ENCODE assay signal across 24 cellular contexts in genomic region chr17:69143683-69144231, GRCh38. TPM values are rescaled to one million over a fixed set of nuclear protein-coding genes. Genes with fewer than 3 reads are reported as not detected.
DNase-seq lines count a peak whose midpoint lies in the region; ATAC-seq, FAIRE-seq and TF ChIP-seq lines count a peak whose summit lies in the region.
"Had no signal": no experiment of that assay in that cellular context is flagged by ENCODE, and none has a peak within 500 bp of the region (broad histone marks: within the 10 kb centered on the region; RNA-seq: fewer than 3 reads in every experiment).

No MANE protein-coding gene starts in this region.

- no peak overlapping the region for H3K27ac ChIP-seq in SK-N-SH (ENCODE audit: low read depth in 2 of 2, low read length in 1 of 2)
- no peak overlapping the region for H3K27ac ChIP-seq in endothelial cell of umbilical vein (ENCODE audit: insufficient read depth, low read depth, low read length)
- H3K27ac ChIP-seq in lower lobe of right lung, result peak overlapping the region; percentile 34
- H3K27ac ChIP-seq in uterus, result peak overlapping the region; percentile 47 to 71
- H3K27ac ChIP-seq: C4-2B had no signal

- H3K79me2 ChIP-seq in SK-N-SH (ENCODE audit: insufficient read depth) (no peaks in the 10 kb centered on the region), endothelial cell of umbilical vein (ENCODE audit: control insufficient read depth, insufficient read depth, low read length) (no peaks in the 10 kb centered on the region)

- no peak for FAIRE-seq in endothelial cell of umbilical vein (lab: Jason Lieb, UNC)
- FAIRE-seq: G401.6, GM12892, HTR-8/SVneo, RCC 7860 had no signal

- CTCF ChIA-PET in SK-N-SH (lab: Yijun Ruan, JAX) (interaction anchor here (1.3 kb wide), 1 partner anchor 59 kb away, joined by 3 read pairs; no protein-coding TSS in a partner anchor), endothelial cell of umbilical vein (lab: Charles Lee) (interaction anchor here (0.5 to 3.4 kb wide), 2 partner anchors 16 to 350 kb away, joined by 3 to 10 read pairs; no protein-coding TSS in a partner anchor)

- peaks cover 4% of the 10 kb centered on the region for H3F3A ChIP-seq in SK-N-SH (replicated peaks; ENCODE audit: insufficient read depth)

- H3K4me1 ChIP-seq in SK-N-SH (ENCODE audit: control insufficient read depth in 1 of 2, insufficient read depth in 2 of 2, low read depth in 1 of 2, low read length in 1 of 2) (peaks cover 0 to 3% of the 10 kb centered on the region in 2 experiments; a peak in 2 of 4 replicates), endothelial cell of umbilical vein (ENCODE audit: control insufficient read depth, extremely low read depth, insufficient read depth, low read length) (peaks cover 18% of the 10 kb centered on the region), lower lobe of right lung (no peaks in the 10 kb centered on the region), uterus (no peaks in the 10 kb centered on the region)

- no peaks in the 10 kb centered on the region for H3K9me2 ChIP-seq in SK-N-SH

- no peaks in the 10 kb centered on the region for H3K9me1 ChIP-seq in endothelial cell of umbilical vein (replicated peaks; ENCODE audit: control insufficient read depth, extremely low read depth, insufficient read depth, low read length)

- H3K36me3 ChIP-seq in SK-N-SH (replicated peaks in 1 of 2; ENCODE audit: control insufficient read depth in 1 of 2, insufficient read depth in 2 of 2, low read length in 1 of 2), result no peaks in the 10 kb centered on the region
- no peaks in the 10 kb centered on the region for H3K36me3 ChIP-seq in endothelial cell of umbilical vein (ENCODE audit: control insufficient read depth in 2 of 2, extremely low read depth in 1 of 2, insufficient read depth in 2 of 2, low read length in 2 of 2)
- no peaks in the 10 kb centered on the region for H3K36me3 ChIP-seq in lower lobe of right lung
- H3K36me3 ChIP-seq in uterus, result no peaks in the 10 kb centered on the region

- 39% methylated on average over 3 of the region's 3 CpGs for WGBS in SK-N-SH (ENCODE audit: low lambda C conversion rate)

- H2AFZ ChIP-seq in SK-N-SH (ENCODE audit: low read depth), result no peak overlapping the region
- peak overlapping the region; percentile 51 for H2AFZ ChIP-seq in endothelial cell of umbilical vein (ENCODE audit: low read depth, low read length)

- POLR2A ChIA-PET in SK-N-SH (lab: Yijun Ruan, JAX), result no interaction called here
- POLR2A ChIA-PET in endothelial cell of umbilical vein (lab: Charles Lee), result no interaction called here

- H3K27me3 ChIP-seq in SK-N-SH (ENCODE audit: insufficient read depth) (no peaks in the 10 kb centered on the region), endothelial cell of umbilical vein (ENCODE audit: control insufficient read depth in 2 of 2, insufficient read depth in 2 of 2, low read length in 2 of 2) (no peaks in the 10 kb centered on the region), lower lobe of right lung (ENCODE audit: low read depth) (no peaks in the 10 kb centered on the region), uterus (no peaks in the 10 kb centered on the region)

- H3K9ac ChIP-seq in SK-N-SH (no peak overlapping the region), endothelial cell of umbilical vein (replicated peaks; ENCODE audit: extremely low read depth, insufficient read depth, low read length) (no peak overlapping the region)

- H4K20me1 ChIP-seq in SK-N-SH (ENCODE audit: insufficient read depth), result no peaks in the 10 kb centered on the region
- no peaks in the 10 kb centered on the region for H4K20me1 ChIP-seq in endothelial cell of umbilical vein (replicated peaks; ENCODE audit: control insufficient read depth, extremely low read depth, insufficient read depth, low read length)

- H3K9me3 ChIP-seq in SK-N-SH (no peaks in the 10 kb centered on the region), endothelial cell of umbilical vein (replicated peaks; ENCODE audit: control insufficient read depth, insufficient read depth, low read length) (no peaks in the 10 kb centered on the region), lower lobe of right lung (no peaks in the 10 kb centered on the region), uterus (no peaks in the 10 kb centered on the region)

- no TSS peak for BruUV-seq in endothelial cell of umbilical vein (replicated peaks; lab: Mats Ljungman, UMichigan)

- TF ChIP-seq CTCF in SK-N-SH (IDR thresholded peaks at IDR 0.05), result no peak
- TF ChIP-seq CTCF in endothelial cell of umbilical vein (IDR thresholded peaks at IDR 0.05; ENCODE audit: extremely low read depth in 1 of 2, insufficient read depth in 1 of 2, low read depth in 1 of 2, low read length in 2 of 2), result no peak
- TF ChIP-seq CTCF in lower lobe of right lung (IDR thresholded peaks at IDR 0.05), result no peak
- TF ChIP-seq CTCF in uterus (IDR thresholded peaks at IDR 0.05), result no peak

- intact Hi-C loops in endothelial cell of umbilical vein (cut with micrococcal nuclease), result no loop called here
- intact Hi-C loops in lower lobe of right lung (cut with DNase I), result no loop called here
- intact Hi-C loops in uterus (cut with DNase I; ENCODE audit: low total_unique reads), result no loop called here
- intact Hi-C loops in posterior cingulate gyrus (cut with DNase I), result no loop called here

- peak overlapping the region; percentile 41; the same call in 1 of the 2 replicates for H3K4me2 ChIP-seq in SK-N-SH
- no peak overlapping the region for H3K4me2 ChIP-seq in endothelial cell of umbilical vein (ENCODE audit: insufficient read depth, low read length)

- H3K4me3 ChIP-seq in SK-N-SH (ENCODE audit: low read depth in 2 of 2, low read length in 1 of 2), result no peak overlapping the region
- no peak overlapping the region for H3K4me3 ChIP-seq in endothelial cell of umbilical vein (replicated peaks in 1 of 3; ENCODE audit: insufficient read depth in 1 of 3, low read depth in 1 of 3, low read length in 3 of 3)
- no peak overlapping the region for H3K4me3 ChIP-seq in lower lobe of right lung
- H3K4me3 ChIP-seq in uterus, result no peak overlapping the region

- ATAC-seq in lower lobe of right lung, result no peak
- ATAC-seq: Right ventricle myocardium inferior had no signal

- TF ChIP-seq POLR2A in endothelial cell of umbilical vein (IDR thresholded peaks at IDR 0.05; ENCODE audit: low read depth, low read length) (no peak), uterus (IDR thresholded peaks at IDR 0.05) (no peak)

- no peak for TF ChIP-seq EP300 in SK-N-SH (IDR thresholded peaks at IDR 0.05; ENCODE audit: borderline replicate concordance in 1 of 2, low read depth in 1 of 2, low read length in 1 of 2)

- dilution Hi-C loops in endothelial cell of umbilical vein (cut with MboI; ENCODE audit: extremely low pct_ligation_motif_present, low sequenced_read_pairs), result no loop called here

- no peak for TF ChIP-seq RAD21 in SK-N-SH (IDR thresholded peaks at IDR 0.05; ENCODE audit: low read length)

- no peak for DNase-seq in SK-N-SH
- DNase-seq in endothelial cell of umbilical vein (ENCODE audit: low read depth, low spot score), result no peak
- DNase-seq in lower lobe of right lung, result no peak
- no peak for DNase-seq in uterus
- DNase-seq in OCI-M1 (lab: John Stamatoyannopoulos, UW), result no peak
- DNase-seq in GOT3 (lab: John Stamatoyannopoulos, UW), result no peak
- DNase-seq in posterior cingulate gyrus, result no peak
- DNase-seq: Calu3; CD8-positive, alpha-beta memory T cell; Karpas-422; NCI-H1694; NCI-H2081; NCI-H2171; NCI-H524 treated with DMSO at 0.1 percent for 48 hours; NCI-H82 had no signal

TF ChIP-seq in SK-N-SH, 30 proteins besides CTCF, POLR2A, EP300 and RAD21 (continues in another document):
- TF ChIP-seq SIN3A (IDR thresholded peaks at IDR 0.05; ENCODE audit: borderline replicate concordance, low read depth, low read length) (no peak), YY1 (IDR thresholded peaks at IDR 0.05; ENCODE audit: low read depth) (no peak), FOXJ3 (CRISPR knock-in tag; IDR thresholded peaks at IDR 0.05) (no peak), EZH2phosphoT487 (IDR thresholded peaks at IDR 0.05; ENCODE audit: borderline replicate concordance, low read depth) (no peak), GATA2 (CRISPR knock-in tag; IDR thresholded peaks at IDR 0.05) (no peak), JUND (IDR thresholded peaks at IDR 0.05) (no peak), CHD2 (IDR thresholded peaks at IDR 0.05; ENCODE audit: low read length, partially characterized antibody) (no peak), RCOR1 (IDR thresholded peaks at IDR 0.05; ENCODE audit: low read length) (no peak), RFX5 (IDR thresholded peaks at IDR 0.05; ENCODE audit: low read length) (no peak), NFIC (IDR thresholded peaks at IDR 0.05; ENCODE audit: borderline replicate concordance) (no peak)

TF ChIP-seq in endothelial cell of umbilical vein, 7 proteins besides CTCF, POLR2A, EP300 and RAD21:
- TF ChIP-seq JUN (IDR thresholded peaks at IDR 0.05; ENCODE audit: borderline replicate concordance, insufficient read depth, insufficient read length, low read depth), result no peak
- TF ChIP-seq GATA2 (IDR thresholded peaks at IDR 0.05; ENCODE audit: insufficient read depth, insufficient read length, low read depth, low read length), result no peak
- no peak for TF ChIP-seq FOS (IDR thresholded peaks at IDR 0.05; ENCODE audit: borderline replicate concordance, insufficient read depth, low read length)
- no peak for TF ChIP-seq MAX (IDR thresholded peaks at IDR 0.05; ENCODE audit: insufficient read depth, insufficient read length)
- no peak for TF ChIP-seq POLR2AphosphoS5 (IDR thresholded peaks at IDR 0.05; ENCODE audit: insufficient read depth, low read depth, low read length)
- no peak for TF ChIP-seq MYC (IDR thresholded peaks at IDR 0.05; ENCODE audit: low read depth, low read length)
- no peak for TF ChIP-seq EZH2 (IDR thresholded peaks at IDR 0.05; ENCODE audit: borderline replicate concordance, low read depth, low read length, severe bottlenecking)

RNA-seq across cellular contexts. Expression of gene ABCA6, which starts 2.1 kb away (rescaled TPM):
- polyA plus RNA-seq in SK-N-SH (2012; rRNA removed) (0.15 and 0.23 TPM in 2 replicates), endothelial cell of umbilical vein (8.2 and 11.3 TPM in 2 replicates)
- polyA plus RNA-seq in SK-N-SH (2012; cell fraction: cytosol; rRNA removed), result 0.09 and 0.21 TPM in 2 replicates
- 0.14 and 0.37 TPM in 2 replicates for polyA plus RNA-seq in SK-N-SH (2012; cell fraction: nucleus; rRNA removed)
- total RNA-seq in endothelial cell of umbilical vein (16.8 and 30.5 TPM in 2 replicates), lower lobe of right lung (32.0 TPM), uterus (10 to 100 TPM; 13.5 to 65.6 (median 45.7) TPM)
- polyA plus RNA-seq in endothelial cell of umbilical vein (2011; cell fraction: cytosol; rRNA removed), result 7.5 and 8.1 TPM in 2 replicates
- 65.3 and 81.8 TPM in 2 replicates for polyA plus RNA-seq in endothelial cell of umbilical vein (2011; cell fraction: nucleus; rRNA removed)
- polyA plus RNA-seq in endothelial cell of umbilical vein (2012), result 20.8 and 44.5 TPM in 2 replicates
- 38.9 and 40.4 TPM in 2 replicates for polyA minus RNA-seq in endothelial cell of umbilical vein
- polyA minus RNA-seq in endothelial cell of umbilical vein (2011; cell fraction: cytosol; rRNA and poly(A)+ RNA removed), result not detected
- polyA minus RNA-seq in endothelial cell of umbilical vein (2011; cell fraction: nucleus; rRNA and poly(A)+ RNA removed), result 98.4 and 115 TPM in 2 replicates
- total RNA-seq: Calu3, Daoy, H4, M059J had no signal
- polyA plus RNA-seq: CD8-positive, alpha-beta memory T cell had no signal

Comparison
In these comparisons a context has a peak if more than half of its experiments do, and no peak if none do; other contexts are left out.
1. H3K27ac ChIP-seq: peak in lower lobe of right lung (single experiment) and uterus (2 of 2); none in SK-N-SH (0 of 2) and endothelial cell of umbilical vein (single experiment).